Comparison of ENCODE assay signal across 8 cellular contexts in the genomic region with DNA sequence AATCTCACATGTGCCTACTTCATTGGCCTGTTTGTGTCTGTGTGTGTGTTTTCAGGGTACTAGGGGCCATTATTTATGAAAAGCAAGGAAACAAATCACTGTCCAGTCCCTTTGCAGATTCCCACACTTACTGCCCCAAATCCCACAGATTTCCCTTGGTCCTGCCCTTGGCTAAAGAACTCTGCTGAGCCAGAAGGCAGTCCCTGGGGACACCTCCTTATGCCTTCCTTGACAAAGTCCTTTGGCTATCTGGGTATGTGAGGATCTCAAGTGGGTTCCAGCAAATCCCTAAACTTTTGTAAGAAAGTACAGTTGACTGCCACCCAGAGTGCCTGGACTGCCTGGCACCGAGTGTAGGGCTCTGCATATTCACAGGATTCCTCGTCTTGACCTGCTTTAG.
A peak's percentile ranks its signal among the peaks of the same experiment; 100 is the strongest.
DNase-seq lines count a peak whose midpoint lies in the region; ATAC-seq and TF ChIP-seq lines count a peak whose summit lies in the region.

No MANE protein-coding gene starts in this region.

- H3K36me3 Mint-ChIP-seq in CD8-positive, alpha-beta memory T cell, result peaks cover 0 to 3% (median 0%) of the 10 kb centered on the region in 3 donors
- no peaks in the 10 kb centered on the region for H3K36me3 Mint-ChIP-seq in progenitor cell of endocrine pancreas (ENCODE audit: insufficient read depth)

- POLR2A ChIA-PET in CD8-positive, alpha-beta memory T cell (lab: Charles Lee), result no interaction called here

- DNase-seq in CD8-positive, alpha-beta memory T cell, result no peak
- DNase-seq in SJCRH30 (peak in 1 of 2 experiments; percentile 20), fibroblast of mammary gland (ENCODE audit: low read depth) (peak; percentile 48), progenitor cell of endocrine pancreas (ENCODE audit: low spot score, unreplicated experiment) (no peak), NCI-H2029 (lab: John Stamatoyannopoulos, UW) (no peak), NCI-H748 treated with DMSO at 0.1 percent for 48 hours (lab: John Stamatoyannopoulos, UW) (no peak), NCI-H1105 treated with DMSO at 0.1 percent for 48 hours (lab: John Stamatoyannopoulos, UW) (no peak)

- H3K4me3 ChIP-seq in CD8-positive, alpha-beta memory T cell (ENCODE audit: low read length), result no peak overlapping the region
- H3K4me3 ChIP-seq in SJCRH30, result peak overlapping the region; percentile 73
- peak overlapping the region; percentile 77 for H3K4me3 ChIP-seq in fibroblast of mammary gland (ENCODE audit: control insufficient read depth, low read depth, low read length)

- CTCF ChIA-PET in CD8-positive, alpha-beta memory T cell (lab: Charles Lee), result no interaction called here

- no peaks in the 10 kb centered on the region for H3K36me3 ChIP-seq in CD8-positive, alpha-beta memory T cell (ENCODE audit: insufficient read depth, low read length)
- H3K36me3 ChIP-seq in SJCRH30, result no peaks in the 10 kb centered on the region

- H3K9me3 Mint-ChIP-seq in CD8-positive, alpha-beta memory T cell, result no peaks in the 10 kb centered on the region
- peaks cover 3% of the 10 kb centered on the region for H3K9me3 Mint-ChIP-seq in progenitor cell of endocrine pancreas (ENCODE audit: low read depth)

- peaks cover 39 to 86% of the 10 kb centered on the region in 2 donors for H3K27me3 Mint-ChIP-seq in CD8-positive, alpha-beta memory T cell
- H3K27me3 Mint-ChIP-seq in progenitor cell of endocrine pancreas, result peaks cover 19% of the 10 kb centered on the region

- ATAC-seq in GM19397 (IDR thresholded peaks at IDR 0.05; ENCODE audit: unreplicated experiment), result no peak

- TF ChIP-seq CTCF in fibroblast of mammary gland (conservative IDR thresholded peaks at IDR 0.05; ENCODE audit: control insufficient read depth, insufficient read depth, low read depth, low read length) (no peak), progenitor cell of endocrine pancreas (IDR thresholded peaks at IDR 0.05; ENCODE audit: unreplicated experiment) (no peak)

- H3K27ac Mint-ChIP-seq in CD8-positive, alpha-beta memory T cell, result no peak overlapping the region
- peak overlapping the region; percentile 78 for H3K27ac Mint-ChIP-seq in progenitor cell of endocrine pancreas

- no peaks in the 10 kb centered on the region for H3K4me1 ChIP-seq in CD8-positive, alpha-beta memory T cell (ENCODE audit: insufficient read depth, low read length)
- peaks cover 6% of the 10 kb centered on the region; the same call in 1 of the 2 replicates for H3K4me1 ChIP-seq in SJCRH30

- peaks cover 14 to 33% (median 30%) of the 10 kb centered on the region in 3 donors for H3K4me1 Mint-ChIP-seq in CD8-positive, alpha-beta memory T cell
- H3K4me1 Mint-ChIP-seq in progenitor cell of endocrine pancreas (ENCODE audit: low read depth), result peaks cover 29% of the 10 kb centered on the region

- H3K4me3 Mint-ChIP-seq in CD8-positive, alpha-beta memory T cell, result peak overlapping the region; percentile 75 to 92 (median 86)
- H3K4me3 Mint-ChIP-seq in progenitor cell of endocrine pancreas (ENCODE audit: low read depth), result peak overlapping the region; percentile 95

- no peak overlapping the region for H3K27ac ChIP-seq in CD8-positive, alpha-beta memory T cell (ENCODE audit: low read depth, low read length)
- no peak overlapping the region for H3K27ac ChIP-seq in SJCRH30

- no peaks in the 10 kb centered on the region for H3K9me3 ChIP-seq in CD8-positive, alpha-beta memory T cell (ENCODE audit: low read length)
- H3K9me3 ChIP-seq in SJCRH30 (replicated peaks), result no peaks in the 10 kb centered on the region

- peaks cover 9% of the 10 kb centered on the region for H3K27me3 ChIP-seq in CD8-positive, alpha-beta memory T cell (ENCODE audit: insufficient read depth, low read length, poor library complexity, severe bottlenecking)
- H3K27me3 ChIP-seq in SJCRH30, result no peaks in the 10 kb centered on the region
